ENCODE assay signal across 13 cellular contexts in the genomic region with DNA sequence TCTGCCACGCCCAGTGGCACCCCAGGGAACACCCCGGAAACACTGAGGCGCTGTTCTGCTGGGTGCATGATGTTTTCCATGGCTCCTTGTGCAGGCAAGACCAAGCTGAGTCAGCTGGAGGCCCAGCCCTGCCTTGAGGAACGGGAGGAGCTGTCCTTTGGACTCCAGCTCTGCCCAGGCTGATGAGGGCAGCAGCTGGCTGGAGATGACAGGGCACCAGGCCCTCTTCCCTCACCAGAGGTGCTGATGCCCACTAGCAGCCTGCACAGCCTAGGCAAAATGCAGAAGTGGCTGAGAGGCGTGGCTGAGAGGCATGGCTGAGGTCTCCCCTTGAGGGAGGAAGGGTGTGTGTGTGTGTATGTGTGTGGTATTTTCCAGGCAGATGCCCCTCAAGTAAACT. TPM values are rescaled to one million over a fixed set of nuclear protein-coding genes. Genes with fewer than 3 reads are reported as not detected.
A peak's percentile ranks its signal among the peaks of the same experiment; 100 is the strongest.
DNase-seq lines count a peak whose midpoint lies in the region; ATAC-seq and TF ChIP-seq lines count a peak whose summit lies in the region.
"Had no signal": no experiment of that assay in that cellular context is flagged by ENCODE, and none has a peak within 500 bp of the region (broad histone marks: within the 10 kb centered on the region; RNA-seq: fewer than 3 reads in every experiment).

No MANE protein-coding gene starts in this region.

- H3K4me1 ChIP-seq in GM23248 (ENCODE audit: insufficient read depth) = peaks cover 35% of the 10 kb centered on the region
- H3K4me1 ChIP-seq in OCI-LY3 (ENCODE audit: low read length) = peaks cover 35% of the 10 kb centered on the region
- peaks cover 16 to 70% (median 28%) of the 10 kb centered on the region in 3 donors for H3K4me1 ChIP-seq in esophagus squamous epithelium
- peaks cover 53% of the 10 kb centered on the region for H3K4me1 ChIP-seq in skeletal muscle satellite cell (ENCODE audit: control insufficient read depth, insufficient read depth, low read length)

- DNase-seq in GM23248 (peak; percentile 87), esophagus squamous epithelium (lab: John Stamatoyannopoulos, UW) (no peak), C1 segment of cervical spinal cord (lab: John Stamatoyannopoulos, UW) (no peak), NCI-H2196 (lab: John Stamatoyannopoulos, UW; ENCODE audit: unreplicated experiment) (no peak)
- no peak for DNase-seq in activated CD4-positive, alpha-beta T cell treated with anti-CD3 and anti-CD28 coated beads, Interleukin-2, amount 10 ng/mL, durations not matched to agents 24 days and 14 days
- DNase-seq: activated naive CD8-positive, alpha-beta T cell treated with anti-CD3 and anti-CD28 coated beads, Interleukin-2, amount 10 ng/mL, durations not matched to agents 7 days and 5 days; HCEC 1CT; NCI-H1417; T-helper 2 cell had no signal

- ATAC-seq in GM21360 (IDR thresholded peaks at IDR 0.05; ENCODE audit: unreplicated experiment) = no peak

- H3K9me3 Mint-ChIP-seq in activated CD4-positive, alpha-beta T cell treated with anti-CD3 and anti-CD28 coated beads, Interleukin-2, amount 10 ng/mL, durations not matched to agents 24 days and 14 days = no peaks in the 10 kb centered on the region
- H3K9me3 Mint-ChIP-seq: activated naive CD8-positive, alpha-beta T cell treated with anti-CD3 and anti-CD28 coated beads, Interleukin-2, amount 10 ng/mL, durations not matched to agents 7 days and 5 days; stimulated activated naive CD8-positive, alpha-beta T cell treated with anti-CD3 and anti-CD28 coated beads, Interleukin-15, Interleukin-2, amounts not matched to agents 100 ng/mL and 50 ng/mL, for 24 hours had no signal

- in situ Hi-C loops in GM23248 (cut with MboI) = no loop called here

- TF ChIP-seq POLR2A in esophagus squamous epithelium (IDR thresholded peaks at IDR 0.05) = peak in 2 of 4 donors; percentile 19 to 39

- TF ChIP-seq CTCF in OCI-LY3 (IDR thresholded peaks at IDR 0.05; ENCODE audit: low read depth, low read length) (no peak), esophagus squamous epithelium (IDR thresholded peaks at IDR 0.05) (no peak)

- H3K4me3 Mint-ChIP-seq in activated CD4-positive, alpha-beta T cell treated with anti-CD3 and anti-CD28 coated beads, Interleukin-2, amount 10 ng/mL, durations not matched to agents 24 days and 14 days = no peak overlapping the region
- H3K4me3 Mint-ChIP-seq: activated naive CD8-positive, alpha-beta T cell treated with anti-CD3 and anti-CD28 coated beads, Interleukin-2, amount 10 ng/mL, durations not matched to agents 7 days and 5 days; stimulated activated naive CD8-positive, alpha-beta T cell treated with anti-CD3 and anti-CD28 coated beads, Interleukin-15, Interleukin-2, amounts not matched to agents 100 ng/mL and 50 ng/mL, for 24 hours had no signal

- H3K4me1 Mint-ChIP-seq in activated CD4-positive, alpha-beta T cell treated with anti-CD3 and anti-CD28 coated beads, Interleukin-2, amount 10 ng/mL, durations not matched to agents 24 days and 14 days = peaks cover 12% of the 10 kb centered on the region

- H3K36me3 ChIP-seq in GM23248 (ENCODE audit: low read depth) (no peaks in the 10 kb centered on the region), OCI-LY3 (replicated peaks; ENCODE audit: low read depth, low read length) (no peaks in the 10 kb centered on the region), esophagus squamous epithelium (peaks cover 0 to 22% (median 0%) of the 10 kb centered on the region in 3 donors), skeletal muscle satellite cell (ENCODE audit: insufficient read depth, low read length) (no peaks in the 10 kb centered on the region)

- no peaks in the 10 kb centered on the region for H3K9me3 ChIP-seq in GM23248 (ENCODE audit: low read depth)
- no peaks in the 10 kb centered on the region for H3K9me3 ChIP-seq in OCI-LY3 (ENCODE audit: insufficient read depth, low read length)
- H3K9me3 ChIP-seq in esophagus squamous epithelium = no peaks in the 10 kb centered on the region
- H3K9me3 ChIP-seq in skeletal muscle satellite cell (replicated peaks; ENCODE audit: low read length) = no peaks in the 10 kb centered on the region

- no peak overlapping the region for H3K4me3 ChIP-seq in GM23248
- H3K4me3 ChIP-seq in OCI-LY3 (ENCODE audit: low read length) = no peak overlapping the region
- H3K4me3 ChIP-seq in esophagus squamous epithelium = peak overlapping the region; percentile 73 to 82 (median 80)
- H3K4me3 ChIP-seq in skeletal muscle satellite cell (ENCODE audit: low read length) = no peak overlapping the region

- 40 to 41% methylated on average over 5 of the region's 5 CpGs for WGBS in GM23248 (ENCODE audit: low coverage in 1 of 2, low lambda C conversion rate in 2 of 2, missing lambda C conversion rate in 2 of 2), 2 experiments
- 29% methylated on average over 4 of the region's 5 CpGs; no CpG with 5 or more reads in 1 of the 2 donors for WGBS in esophagus squamous epithelium, 2 donors

- intact Hi-C loops in esophagus squamous epithelium (cut with DNase I) = no loop called here
- intact Hi-C loops in activated CD4-positive, alpha-beta T cell treated with anti-CD3 and anti-CD28 coated beads, Interleukin-2, amount 10 ng/mL, durations not matched to agents 24 days and 14 days (cut with micrococcal nuclease) = no loop called here

- peaks cover 22% of the 10 kb centered on the region for H3F3A ChIP-seq in GM23248 (ENCODE audit: insufficient read depth)

- peaks cover 40% of the 10 kb centered on the region for H3K27me3 Mint-ChIP-seq in activated CD4-positive, alpha-beta T cell treated with anti-CD3 and anti-CD28 coated beads, Interleukin-2, amount 10 ng/mL, durations not matched to agents 24 days and 14 days

- H3K27me3 ChIP-seq in GM23248 (replicated peaks; ENCODE audit: insufficient read depth) (no peaks in the 10 kb centered on the region), OCI-LY3 (ENCODE audit: low read depth, low read length) (no peaks in the 10 kb centered on the region), esophagus squamous epithelium (peaks cover 0 to 32% (median 0%) of the 10 kb centered on the region in 4 donors), skeletal muscle satellite cell (ENCODE audit: control insufficient read depth, insufficient read depth, low read length) (no peaks in the 10 kb centered on the region)

- no peak overlapping the region for H3K27ac Mint-ChIP-seq in activated CD4-positive, alpha-beta T cell treated with anti-CD3 and anti-CD28 coated beads, Interleukin-2, amount 10 ng/mL, durations not matched to agents 24 days and 14 days
- H3K27ac Mint-ChIP-seq: activated naive CD8-positive, alpha-beta T cell treated with anti-CD3 and anti-CD28 coated beads, Interleukin-2, amount 10 ng/mL, durations not matched to agents 7 days and 5 days; stimulated activated naive CD8-positive, alpha-beta T cell treated with anti-CD3 and anti-CD28 coated beads, Interleukin-15, Interleukin-2, amounts not matched to agents 100 ng/mL and 50 ng/mL, for 24 hours had no signal

- no peaks in the 10 kb centered on the region for H3K9me2 ChIP-seq in GM23248 (ENCODE audit: insufficient read depth)

- H3K79me2 ChIP-seq in GM23248 (ENCODE audit: insufficient read depth) (peaks cover 15% of the 10 kb centered on the region; the same call in 1 of the 2 replicates), OCI-LY3 (ENCODE audit: low read length) (no peaks in the 10 kb centered on the region)

- H2AFZ ChIP-seq in GM23248 = no peak overlapping the region
- peak overlapping the region; percentile 62; the same call in 1 of the 2 replicates for H2AFZ ChIP-seq in OCI-LY3 (ENCODE audit: low read depth, low read length)

- H3K4me2 ChIP-seq in GM23248 (ENCODE audit: unreplicated experiment) = no peak overlapping the region
- peak overlapping the region; percentile 25 for H3K4me2 ChIP-seq in OCI-LY3 (ENCODE audit: low read length)
- H3K4me2 ChIP-seq in skeletal muscle satellite cell (ENCODE audit: low read length) = peak overlapping the region; percentile 20

- H3K9ac ChIP-seq in GM23248 (no peak overlapping the region), OCI-LY3 (ENCODE audit: low read length) (no peak overlapping the region), skeletal muscle satellite cell (ENCODE audit: low read depth, low read length) (no peak overlapping the region)

- H4K20me1 ChIP-seq in GM23248 (ENCODE audit: insufficient read depth) (no peaks in the 10 kb centered on the region), OCI-LY3 (ENCODE audit: insufficient read depth, low read length) (no peaks in the 10 kb centered on the region)

- H3K36me3 Mint-ChIP-seq in activated CD4-positive, alpha-beta T cell treated with anti-CD3 and anti-CD28 coated beads, Interleukin-2, amount 10 ng/mL, durations not matched to agents 24 days and 14 days (ENCODE audit: low read depth) = no peaks in the 10 kb centered on the region
- H3K36me3 Mint-ChIP-seq: activated naive CD8-positive, alpha-beta T cell treated with anti-CD3 and anti-CD28 coated beads, Interleukin-2, amount 10 ng/mL, durations not matched to agents 7 days and 5 days had no signal

- H3K27ac ChIP-seq in GM23248 (peak overlapping the region; percentile 46), OCI-LY3 (ENCODE audit: low read length) (no peak overlapping the region), esophagus squamous epithelium (peak overlapping the region; percentile 93 to 98 (median 97))

RNA-seq across cellular contexts. Expression of gene C6orf132, which starts 2.4 kb away (rescaled TPM):
- total RNA-seq in GM23248 (2014; rRNA removed; shearing (Covaris generic)) = 4.2 and 5.2 TPM in 2 replicates
- 2.8 and 3.2 TPM in 2 replicates for polyA plus RNA-seq in GM23248 (2016; fragmentation: Nextera tagmentation; extraction: Ambion mirVana)
- 100 to 1,000 TPM in 3 of 4 donors, 10 to 100 TPM in 1; 87.8 to 254 (median 142) TPM for total RNA-seq in esophagus squamous epithelium
- 4.3 and 5.5 TPM in 2 replicates for total RNA-seq in skeletal muscle satellite cell (2012; rRNA removed)
- total RNA-seq in activated CD4-positive, alpha-beta T cell treated with anti-CD3 and anti-CD28 coated beads, Interleukin-2, amount 10 ng/mL, durations not matched to agents 24 days and 14 days = 0.21 and 0.40 TPM in 2 replicates

RNA-seq across cellular contexts. Expression of gene GUCA1A, which starts 33.1 kb away (rescaled TPM):
- not detected in 2 replicates for total RNA-seq in GM23248 (2014; rRNA removed; shearing (Covaris generic))
- polyA plus RNA-seq in GM23248 (2016; fragmentation: Nextera tagmentation; extraction: Ambion mirVana) = not detected in 2 replicates
- total RNA-seq in esophagus squamous epithelium = not detected
- not detected in 2 replicates for total RNA-seq in skeletal muscle satellite cell (2012; rRNA removed)
- not detected in 2 replicates for total RNA-seq in activated CD4-positive, alpha-beta T cell treated with anti-CD3 and anti-CD28 coated beads, Interleukin-2, amount 10 ng/mL, durations not matched to agents 24 days and 14 days
- total RNA-seq: activated naive CD8-positive, alpha-beta T cell treated with anti-CD3 and anti-CD28 coated beads, Interleukin-2, amount 10 ng/mL, durations not matched to agents 7 days and 5 days had no signal

RNA-seq across cellular contexts. Expression of gene GUCA1B, which starts 54.7 kb away (rescaled TPM):
- total RNA-seq in GM23248 (2014; rRNA removed; shearing (Covaris generic)) = 0.22 and 1.3 TPM in 2 replicates
- polyA plus RNA-seq in GM23248 (2016; fragmentation: Nextera tagmentation; extraction: Ambion mirVana) = not detected in 2 replicates
- total RNA-seq in esophagus squamous epithelium = 1 to 10 TPM in 1 of 4 donors, under 1 TPM in 3; 0.22 to 2.8 (median 0.61) TPM
- 0.44 TPM in 1 of 2 replicates, not detected in the other for total RNA-seq in skeletal muscle satellite cell (2012; rRNA removed)
- 1.2 and 2.1 TPM in 2 replicates for total RNA-seq in activated CD4-positive, alpha-beta T cell treated with anti-CD3 and anti-CD28 coated beads, Interleukin-2, amount 10 ng/mL, durations not matched to agents 24 days and 14 days

Comparison
In these comparisons a context has a peak if more than half of its experiments do, and no peak if none do; other contexts are left out.
1. H3K4me3 ChIP-seq: peak in esophagus squamous epithelium (4 of 4); none in GM23248 (single experiment), OCI-LY3 (single experiment) and skeletal muscle satellite cell (single experiment).
2. RNA of gene C6orf132, which starts 2.4 kb away (total RNA-seq): 87.8 to 254 TPM in esophagus squamous epithelium; 4.2 to 5.2 TPM in GM23248 and 0.21 to 0.40 TPM in activated CD4-positive, alpha-beta T cell treated with anti-CD3 and anti-CD28 coated beads, Interleukin-2, amount 10 ng/mL, durations not matched to agents 24 days and 14 days; every median in the first group is over 10 times any median in the second.